In the genomic region with DNA sequence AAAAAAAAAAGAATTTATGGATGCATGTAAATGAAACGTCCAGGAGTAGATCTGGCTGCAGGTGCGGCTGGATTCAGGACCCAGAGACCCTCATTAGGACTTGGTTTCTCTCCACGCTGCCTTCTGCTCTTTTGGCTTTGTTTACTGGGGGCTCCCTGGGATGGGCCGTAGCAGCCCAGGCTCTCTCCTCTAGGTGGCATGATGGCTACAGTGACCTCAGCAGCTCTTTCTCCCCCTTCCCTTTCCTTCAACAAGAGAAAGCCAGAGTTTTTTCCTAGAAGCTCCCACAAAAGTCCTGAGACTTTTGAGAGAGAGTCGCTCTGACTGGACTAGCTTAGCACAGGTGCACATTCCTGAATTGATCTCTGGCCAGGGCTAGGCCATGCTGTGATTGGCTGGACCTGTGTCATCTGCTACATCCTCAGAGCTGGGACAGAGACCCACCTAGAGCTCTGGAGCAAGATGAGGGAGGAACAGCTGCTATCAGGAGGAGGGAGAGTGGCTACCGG, we compare ENCODE assay signal across 8 cellular contexts.
A peak's percentile ranks its signal among the peaks of the same experiment; 100 is the strongest.
DNase-seq lines count a peak whose midpoint lies in the region; ATAC-seq and TF ChIP-seq lines count a peak whose summit lies in the region.

No MANE protein-coding gene starts in this region.

- DNase-seq in EL, result peak; percentile 40
- peak; percentile 16 to 17 for DNase-seq in activated CD4-positive, alpha-beta T cell treated with anti-CD3 and anti-CD28 coated beads, Interleukin-2, amount 50 U/mL, for 4 hours
- peak; percentile 47 to 49 for DNase-seq in fibroblast of lung (ENCODE audit: low read depth in 2 of 2)
- peak; percentile 65 for DNase-seq in myocyte (ENCODE audit: low read depth)
- DNase-seq in NCI-H128 (lab: John Stamatoyannopoulos, UW; ENCODE audit: unreplicated experiment), result no peak

- H3K36me3 Mint-ChIP-seq in IgD-negative memory B cell, result peaks cover 2% of the 10 kb centered on the region

- H3K27ac Mint-ChIP-seq in IgD-negative memory B cell, result peak overlapping the region in 2 of 3 donors; percentile 62 to 76

- H3K4me3 ChIP-seq in fibroblast of lung (replicated peaks in 1 of 4; ENCODE audit: control extremely low read depth in 1 of 4, insufficient read depth in 1 of 4, low read depth in 3 of 4, low read length in 4 of 4), result no peak overlapping the region

- H3K36me3 ChIP-seq in fibroblast of lung (ENCODE audit: control insufficient read depth, insufficient read depth, low read length), result no peaks in the 10 kb centered on the region

- peaks cover 24 to 33% (median 31%) of the 10 kb centered on the region in 3 donors for H3K4me1 Mint-ChIP-seq in IgD-negative memory B cell

- no peaks in the 10 kb centered on the region for H4K20me1 ChIP-seq in fibroblast of lung (ENCODE audit: control insufficient read depth, extremely low read depth, insufficient read depth, low read length)

- H3K9me3 Mint-ChIP-seq in IgD-negative memory B cell, result no peaks in the 10 kb centered on the region

- no peaks in the 10 kb centered on the region for H3K27me3 ChIP-seq in fibroblast of lung (ENCODE audit: control insufficient read depth, insufficient read depth, low read length)

- H3K4me3 Mint-ChIP-seq in IgD-negative memory B cell, result peak overlapping the region; percentile 52 to 88 (median 72)

- no peak overlapping the region for H3K9ac ChIP-seq in fibroblast of lung (ENCODE audit: insufficient read depth, low read length)

- peak; percentile 73 for TF ChIP-seq CTCF in fibroblast of lung (conservative IDR thresholded peaks at IDR 0.05 in 1 of 2, IDR thresholded peaks at IDR 0.05 in 1 of 2; ENCODE audit: low read depth in 1 of 2, low read length in 2 of 2)

- no peak overlapping the region for H3K4me2 ChIP-seq in fibroblast of lung (ENCODE audit: extremely low read depth, insufficient read depth, low read length)

- H3K9me3 ChIP-seq in fibroblast of lung (ENCODE audit: control insufficient read depth, insufficient read depth, low read depth, low read length), result no peaks in the 10 kb centered on the region

- H3K27me3 Mint-ChIP-seq in IgD-negative memory B cell, result peaks cover 2% of the 10 kb centered on the region

- H2AFZ ChIP-seq in fibroblast of lung (ENCODE audit: low read length), result no peak overlapping the region

- ATAC-seq in GM21390 (IDR thresholded peaks at IDR 0.05; ENCODE audit: unreplicated experiment) (peak; percentile 62), GM19467 (IDR thresholded peaks at IDR 0.05; ENCODE audit: unreplicated experiment) (no peak)

- no peaks in the 10 kb centered on the region for H3K79me2 ChIP-seq in fibroblast of lung (ENCODE audit: control insufficient read depth, insufficient read depth, low read length)

- peaks cover 3% of the 10 kb centered on the region for H3K4me1 ChIP-seq in fibroblast of lung (ENCODE audit: control insufficient read depth, extremely low read depth, insufficient read depth, low read length)

- H3K27ac ChIP-seq in fibroblast of lung (ENCODE audit: insufficient read depth, low read length), result no peak overlapping the region
